1 cellular context compared by ENCODE assay signal in the genomic region with DNA sequence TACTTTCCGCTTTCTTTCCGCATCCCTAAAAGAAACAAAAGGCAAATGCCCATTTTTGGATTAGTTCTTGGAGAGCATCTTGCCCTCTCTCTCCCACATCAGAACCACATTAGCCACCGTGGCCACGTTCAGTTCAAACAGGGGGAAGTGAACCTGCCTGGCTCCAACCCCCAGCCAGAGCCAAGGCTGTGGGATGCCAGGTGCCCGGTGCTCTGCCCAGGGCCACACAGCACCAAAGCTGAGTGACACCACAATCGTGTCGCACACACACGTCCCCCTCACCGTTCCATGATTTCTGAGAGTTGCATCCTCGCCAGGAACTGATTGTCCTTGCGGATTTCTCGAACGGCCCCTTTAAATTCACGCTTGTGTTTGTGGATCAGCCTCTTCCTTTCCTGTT.
TF ChIP-seq lines count a peak whose summit lies in the region.

No MANE protein-coding gene starts in this region.

TF ChIP-seq in IMR-90, 13 proteins besides CTCF, POLR2A, EP300 and RAD21 (continued from another document):
- TF ChIP-seq MAFK (IDR thresholded peaks at IDR 0.05; ENCODE audit: low read depth, low read length), result no peak
- no peak for TF ChIP-seq USF2 (IDR thresholded peaks at IDR 0.05; ENCODE audit: low read depth, low read length)
- no peak for TF ChIP-seq SMC3 (IDR thresholded peaks at IDR 0.05; ENCODE audit: low read depth, low read length)
- TF ChIP-seq MXI1 (IDR thresholded peaks at IDR 0.05; ENCODE audit: borderline replicate concordance, low read depth, low read length), result no peak
